1 cellular context compared by ENCODE assay signal in genomic region chr11:125062931-125063428, GRCh38.
TF ChIP-seq lines count a peak whose summit lies in the region.

Gene SLC37A2 (plus strand): TSS chr11:125063305. CDS start chr11:125063368, 63 bp downstream.

TF ChIP-seq in HCT116, 20 proteins besides CTCF, POLR2A, EP300 and RAD21 (continued from another document):
- TF ChIP-seq MAX (IDR thresholded peaks at IDR 0.05) (peak; percentile 82; the same call in 1 of the 2 replicates), ELF1 (IDR thresholded peaks at IDR 0.05; ENCODE audit: borderline replicate concordance, low read depth) (no peak)
